ENCODE assay signal across 1 cellular context in the genomic region with DNA sequence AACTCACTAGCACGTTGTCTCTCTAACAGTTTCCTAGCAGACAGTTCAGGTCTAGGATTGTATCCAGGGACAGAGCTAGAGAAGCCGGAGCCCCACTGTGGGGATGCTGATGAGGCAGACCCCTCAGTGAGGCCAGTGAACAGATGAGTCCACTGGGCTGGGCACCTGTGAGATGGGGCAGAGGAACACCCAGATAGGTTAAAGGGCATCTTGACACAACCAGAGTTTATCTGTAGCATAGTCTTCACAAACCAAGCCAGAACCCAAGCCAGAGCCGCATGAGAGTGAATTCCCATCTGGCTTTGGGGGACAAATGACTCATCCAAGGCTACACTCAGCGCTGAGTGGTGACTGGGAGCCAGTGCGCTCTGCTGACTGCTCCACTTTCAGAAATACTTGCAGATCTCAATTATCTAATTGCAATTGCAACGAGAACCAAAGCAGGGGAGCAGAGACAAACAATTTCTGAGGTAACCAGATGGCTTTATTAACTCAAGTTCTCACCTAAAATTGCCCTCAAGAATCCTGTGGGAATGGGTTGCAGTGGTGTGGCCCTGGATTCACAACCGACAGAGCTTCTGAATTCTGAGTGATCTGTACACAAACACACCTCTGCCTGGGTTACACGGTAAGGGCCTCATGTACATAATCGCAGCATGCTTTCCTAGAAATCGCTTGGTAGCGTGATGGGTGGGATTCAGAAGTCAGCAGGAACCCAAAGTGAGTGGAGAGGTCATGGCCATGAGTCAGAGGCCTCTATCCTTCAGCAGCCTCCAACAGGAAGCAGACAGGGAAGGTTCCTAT.
TF ChIP-seq lines count a peak whose summit lies in the region.

No MANE protein-coding gene starts in this region.

TF ChIP-seq in K562, 482 proteins besides CTCF, POLR2A, EP300 and RAD21 (continued from another document):
- TF ChIP-seq ZNF449 (CRISPR knock-in tag; IDR thresholded peaks at IDR 0.05) (no peak), ZNF639 (CRISPR knock-in tag; conservative IDR thresholded peaks at IDR 0.05 in 1 of 2, IDR thresholded peaks at IDR 0.05 in 1 of 2) (peak in 1 of 2 experiments; percentile 58; a peak in 1 of 4 replicates), ZFX (CRISPR knock-in tag; IDR thresholded peaks at IDR 0.05) (peak; percentile 57; the same call in 1 of the 2 replicates), ZC3H8 (IDR thresholded peaks at IDR 0.05) (no peak), ETV5 (CRISPR knock-in tag; IDR thresholded peaks at IDR 0.05; ENCODE audit: low read depth) (peak; percentile 64; the same call in 1 of the 2 replicates)
TF ChIP-seq in K562: peak in this region for 45.
